ENCODE assay signal across 8 cellular contexts in the genomic region with DNA sequence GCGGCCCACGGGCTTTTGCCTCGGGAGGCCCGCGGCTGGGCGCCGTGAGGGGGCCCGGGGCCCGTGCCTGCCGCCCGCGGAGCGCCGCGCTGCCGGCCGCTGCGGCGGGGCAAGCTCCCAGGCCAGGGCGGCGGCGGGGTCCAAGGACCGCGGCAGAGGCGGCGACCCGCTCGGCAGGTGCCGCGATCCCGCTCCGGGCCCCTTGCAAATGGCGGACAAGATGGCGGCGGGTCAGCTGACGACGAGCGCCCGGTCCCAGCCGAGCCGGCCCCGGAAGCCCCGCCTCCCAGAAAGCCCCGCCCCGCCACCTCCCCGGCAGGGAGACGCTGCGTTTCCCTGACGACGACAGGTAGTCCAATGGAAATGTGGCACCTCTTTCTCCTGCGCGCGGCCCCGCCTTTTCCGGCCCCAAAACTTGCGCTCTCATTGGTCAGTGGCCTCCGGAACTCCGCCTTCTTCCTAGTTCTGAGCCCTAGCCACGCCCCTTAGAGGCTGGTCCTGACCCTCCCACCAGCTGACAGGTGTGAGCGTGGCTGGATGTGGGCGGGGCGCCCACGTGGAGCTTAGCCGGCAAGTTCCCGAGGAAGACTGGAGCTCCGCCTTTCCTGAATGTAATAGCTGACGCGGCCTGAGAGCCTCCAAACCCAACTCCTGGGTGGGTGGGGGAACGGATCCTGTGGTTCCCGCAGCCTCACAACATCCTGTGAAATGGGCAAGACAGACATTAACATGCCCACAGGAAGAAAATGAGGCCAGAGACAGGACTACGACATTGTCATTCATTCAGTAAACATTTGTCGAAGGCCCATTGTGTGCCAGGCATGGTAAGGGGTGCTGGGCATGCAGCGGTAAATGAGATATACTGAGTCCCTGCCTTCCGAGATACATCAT. TPM values are rescaled to one million over a fixed set of nuclear protein-coding genes. Genes with fewer than 3 reads are reported as not detected.
DNase-seq lines count a peak whose midpoint lies in the region; ATAC-seq, FAIRE-seq and TF ChIP-seq lines count a peak whose summit lies in the region.

A gene (minus strand): TSS at position 228 of the 891 bp plus-strand sequence. CDS start 232 bp downstream, outside the sequence.

- H3K9ac ChIP-seq in trophoblast cell (ENCODE audit: low read length) = peak within 1 kb of the TSS; percentile 98

- peak within 1 kb of the TSS; percentile 47 for H2BK12ac ChIP-seq in trophoblast cell (ENCODE audit: low read length)

- H3K36me3 ChIP-seq in adrenal gland (replicated peaks in 1 of 2) (no peaks in the 10 kb centered on the region), trophoblast cell (ENCODE audit: control insufficient read depth in 1 of 2, insufficient read depth in 2 of 2, low read length in 2 of 2) (peaks cover 7 to 8% of the 10 kb centered on the region in 2 experiments), transverse colon (no peaks in the 10 kb centered on the region)

- peaks cover 33% of the 10 kb centered on the region for H3K79me2 ChIP-seq in trophoblast cell (ENCODE audit: control insufficient read depth, insufficient read depth, low read length, poor library complexity)

- H2AFZ ChIP-seq in trophoblast cell (ENCODE audit: insufficient read depth, low read length, poor library complexity) = peak within 1 kb of the TSS; percentile 48

- TF ChIP-seq POLR2A in GM12892 (IDR thresholded peaks at IDR 0.05; ENCODE audit: low read depth, low read length) = peak; percentile 49; the same call in 1 of the 2 replicates
- peak in 1 of 2 donors; percentile 36 for TF ChIP-seq POLR2A in adrenal gland (IDR thresholded peaks at IDR 0.05)
- TF ChIP-seq POLR2A in transverse colon (IDR thresholded peaks at IDR 0.05) = no peak

- peak within 1 kb of the TSS; percentile 99 for H4K12ac ChIP-seq in trophoblast cell (ENCODE audit: low read depth, low read length)

- peak within 1 kb of the TSS; percentile 68 for H4K91ac ChIP-seq in trophoblast cell (ENCODE audit: low read depth, low read length)

- H3K27me3 ChIP-seq in adrenal gland (no peaks in the 10 kb centered on the region), trophoblast cell (ENCODE audit: insufficient read depth, low read length) (no peaks in the 10 kb centered on the region), transverse colon (no peaks in the 10 kb centered on the region)

- intact Hi-C loops in adrenal gland (cut with DNase I) (loop anchor here in 1 of 2 donors (5.0 kb wide), 1 partner anchor 81 kb away; no protein-coding TSS in a partner anchor), cardiac septum (cut with DNase I) (loop anchor here (2.0 kb wide), 1 partner anchor 55 kb away; a partner anchor contains a TSS), transverse colon (cut with DNase I; ENCODE audit: low total_unique reads) (loop anchor here (10.0 kb wide), 1 partner anchor 173 kb away; a partner anchor contains a TSS)

- H3K4me1 ChIP-seq in adrenal gland (replicated peaks in 1 of 2) (peaks cover 17 to 29% of the 10 kb centered on the region in 2 donors), trophoblast cell (ENCODE audit: control insufficient read depth in 1 of 2, insufficient read depth in 2 of 2, low read length in 2 of 2) (peaks cover 8 to 16% of the 10 kb centered on the region in 2 experiments), transverse colon (peaks cover 18 to 58% (median 36%) of the 10 kb centered on the region in 4 donors)

- in situ Hi-C loops in transverse colon (cut with MboI; ENCODE audit: low pct_ligation_motif_present in 1 of 4, low pct_unique_long_range_greater_than_20kb in 1 of 4, low sequenced_read_pairs in 3 of 4) = loop anchor here in 1 of 4 donors (25.0 kb wide), 1 partner anchor 111 kb away; a partner anchor contains a TSS

- ATAC-seq in HG02852 (IDR thresholded peaks at IDR 0.05; ENCODE audit: unreplicated experiment) = peak; percentile 85

- TF ChIP-seq CTCF in adrenal gland (IDR thresholded peaks at IDR 0.05) (no peak), transverse colon (IDR thresholded peaks at IDR 0.05) (no peak)

- H3K27ac ChIP-seq in adrenal gland (peak within 1 kb of the TSS; percentile 53 to 97 (median 83)), trophoblast cell (ENCODE audit: low read depth, low read length) (peak within 1 kb of the TSS; percentile 31), transverse colon (peak within 1 kb of the TSS; percentile 88 to 93 (median 90))

- peak; percentile 99 for FAIRE-seq in GM12892 (lab: Jason Lieb, UNC)

- 2 to 10% (median 2%) methylated on average over 12 to 73 of the region's 74 CpGs for WGBS in adrenal gland, 4 donors
- WGBS in trophoblast cell (ENCODE audit: extremely low coverage, insufficient coverage, insufficient read length) = no CpG with 5 or more reads among the region's 74 CpGs
- 2% methylated on average over 53 of the region's 74 CpGs; no CpG with 5 or more reads in 1 of the 2 donors for WGBS in transverse colon (ENCODE audit: low coverage in 1 of 2), 2 donors

- TF ChIP-seq EP300 in transverse colon (IDR thresholded peaks at IDR 0.05; ENCODE audit: low read depth) = no peak

- H3K9me3 ChIP-seq in adrenal gland (replicated peaks in 1 of 3) (no peaks in the 10 kb centered on the region), trophoblast cell (ENCODE audit: insufficient read depth, low read depth, low read length) (no peaks in the 10 kb centered on the region), transverse colon (no peaks in the 10 kb centered on the region)

- peak within 1 kb of the TSS; percentile 77 for H3K4me2 ChIP-seq in trophoblast cell (ENCODE audit: low read length)

- no peak within 1 kb of the TSS for H3K23ac ChIP-seq in trophoblast cell (ENCODE audit: low read length)

- H3K14ac ChIP-seq in trophoblast cell (ENCODE audit: low read length) = peak within 1 kb of the TSS; percentile 72

- peak within 1 kb of the TSS; percentile 81 for H2BK5ac ChIP-seq in trophoblast cell (ENCODE audit: low read depth, low read length, poor library complexity)

- peak within 1 kb of the TSS; percentile 86 to 97 (median 96) for H3K4me3 ChIP-seq in adrenal gland
- H3K4me3 ChIP-seq in trophoblast cell (ENCODE audit: low read depth, low read length) = peak within 1 kb of the TSS; percentile 96
- peak within 1 kb of the TSS; percentile 65 to 93 (median 78) for H3K4me3 ChIP-seq in transverse colon

- H2AK5ac ChIP-seq in trophoblast cell (ENCODE audit: low read length) = peak within 1 kb of the TSS; percentile 75

- H3K79me1 ChIP-seq in trophoblast cell (ENCODE audit: low read length) = peaks cover 10% of the 10 kb centered on the region

- DNase-seq in GM12892 (ENCODE audit: insufficient read length) = peak; percentile 99
- DNase-seq in NCI-H146 (lab: John Stamatoyannopoulos, UW) = peak; percentile 98
- peak; percentile 99 to 100 (median 100) for DNase-seq in T-helper 1 cell
- peak; percentile 100 for DNase-seq in adrenal gland
- peak; percentile 100 for DNase-seq in cardiac septum (ENCODE audit: low spot score)
- DNase-seq in trophoblast cell = peak; percentile 100
- DNase-seq in transverse colon = peak; percentile 100

- peak within 1 kb of the TSS; percentile 26 for H3K18ac ChIP-seq in trophoblast cell (ENCODE audit: low read length)

- H3K4ac ChIP-seq in trophoblast cell (ENCODE audit: low read depth, low read length) = peak within 1 kb of the TSS; percentile 59

- peak within 1 kb of the TSS; percentile 39 for H4K8ac ChIP-seq in trophoblast cell (ENCODE audit: low read depth, low read length)

- H2BK120ac ChIP-seq in trophoblast cell (ENCODE audit: insufficient read depth, low read length, poor library complexity) = peak within 1 kb of the TSS; percentile 57

RNA-seq across cellular contexts. Expression of the gene that starts here (rescaled TPM):
- polyA plus RNA-seq in GM12892 (2012; ENCODE audit: missing spikeins) = 41.7 TPM
- 100 to 1,000 TPM; 105 to 193 (median 122) TPM for total RNA-seq in adrenal gland
- polyA plus RNA-seq in adrenal gland = 100 to 1,000 TPM in 2 of 3 donors, 10 to 100 TPM in 1; 88.7 to 133 (median 120) TPM
- total RNA-seq in cardiac septum = 89.0 TPM
- 96.9 and 101 TPM in 2 replicates for polyA plus RNA-seq in trophoblast cell (2013)
- 100 to 1,000 TPM; 101 to 189 (median 152) TPM for total RNA-seq in transverse colon

Comparison
In these comparisons a context has a peak if more than half of its experiments do, and no peak if none do; other contexts are left out.
1. Peak in every context shown above with its lines: DNase-seq, ATAC-seq, H3K4me3 ChIP-seq and H3K27ac ChIP-seq.
2. H3K27ac ChIP-seq: peak in every context shown above with its lines; median percentile 90 in transverse colon; 83 in adrenal gland; 31 in trophoblast cell.